1 cellular context compared by ENCODE assay signal in the genomic region with DNA sequence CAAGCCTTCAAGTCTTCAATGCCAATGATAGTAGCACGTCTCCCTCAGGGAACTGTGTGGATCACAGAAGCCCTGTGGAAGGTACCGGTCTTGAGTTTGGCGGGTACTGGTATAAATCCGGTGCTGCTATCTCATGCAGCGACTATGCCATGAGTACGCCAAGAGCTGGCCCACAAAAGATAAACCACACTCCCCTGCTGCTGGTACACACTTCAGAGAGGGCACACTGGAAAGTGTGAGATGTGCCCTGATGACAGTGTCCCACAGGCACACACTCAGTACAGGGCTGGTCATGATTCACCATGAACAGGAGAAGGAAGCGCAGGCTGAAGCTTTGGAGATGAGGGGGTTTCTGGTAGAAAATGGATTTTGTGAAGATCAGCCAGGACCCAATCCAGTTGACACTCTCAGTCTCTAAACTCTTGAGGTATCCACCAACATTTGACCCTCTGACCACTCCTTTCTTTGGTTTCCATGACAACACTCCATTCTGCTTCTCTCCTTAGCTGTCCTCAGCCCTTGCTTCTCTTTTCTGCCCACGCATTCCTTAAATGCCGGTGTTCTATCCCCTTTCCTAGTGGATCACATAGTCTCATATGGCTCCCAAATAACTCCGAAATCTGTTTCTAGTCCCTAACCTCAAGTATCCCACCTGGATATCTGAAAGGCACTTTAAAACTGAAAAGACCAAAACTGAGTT.
TF ChIP-seq lines count a peak whose summit lies in the region.

No MANE protein-coding gene starts in this region.

TF ChIP-seq in K562, 482 proteins besides CTCF, POLR2A, EP300 and RAD21:
- TF ChIP-seq ZNF143 (CRISPR knock-in tag; IDR thresholded peaks at IDR 0.05): no peak
- TF ChIP-seq, protein P1, sequence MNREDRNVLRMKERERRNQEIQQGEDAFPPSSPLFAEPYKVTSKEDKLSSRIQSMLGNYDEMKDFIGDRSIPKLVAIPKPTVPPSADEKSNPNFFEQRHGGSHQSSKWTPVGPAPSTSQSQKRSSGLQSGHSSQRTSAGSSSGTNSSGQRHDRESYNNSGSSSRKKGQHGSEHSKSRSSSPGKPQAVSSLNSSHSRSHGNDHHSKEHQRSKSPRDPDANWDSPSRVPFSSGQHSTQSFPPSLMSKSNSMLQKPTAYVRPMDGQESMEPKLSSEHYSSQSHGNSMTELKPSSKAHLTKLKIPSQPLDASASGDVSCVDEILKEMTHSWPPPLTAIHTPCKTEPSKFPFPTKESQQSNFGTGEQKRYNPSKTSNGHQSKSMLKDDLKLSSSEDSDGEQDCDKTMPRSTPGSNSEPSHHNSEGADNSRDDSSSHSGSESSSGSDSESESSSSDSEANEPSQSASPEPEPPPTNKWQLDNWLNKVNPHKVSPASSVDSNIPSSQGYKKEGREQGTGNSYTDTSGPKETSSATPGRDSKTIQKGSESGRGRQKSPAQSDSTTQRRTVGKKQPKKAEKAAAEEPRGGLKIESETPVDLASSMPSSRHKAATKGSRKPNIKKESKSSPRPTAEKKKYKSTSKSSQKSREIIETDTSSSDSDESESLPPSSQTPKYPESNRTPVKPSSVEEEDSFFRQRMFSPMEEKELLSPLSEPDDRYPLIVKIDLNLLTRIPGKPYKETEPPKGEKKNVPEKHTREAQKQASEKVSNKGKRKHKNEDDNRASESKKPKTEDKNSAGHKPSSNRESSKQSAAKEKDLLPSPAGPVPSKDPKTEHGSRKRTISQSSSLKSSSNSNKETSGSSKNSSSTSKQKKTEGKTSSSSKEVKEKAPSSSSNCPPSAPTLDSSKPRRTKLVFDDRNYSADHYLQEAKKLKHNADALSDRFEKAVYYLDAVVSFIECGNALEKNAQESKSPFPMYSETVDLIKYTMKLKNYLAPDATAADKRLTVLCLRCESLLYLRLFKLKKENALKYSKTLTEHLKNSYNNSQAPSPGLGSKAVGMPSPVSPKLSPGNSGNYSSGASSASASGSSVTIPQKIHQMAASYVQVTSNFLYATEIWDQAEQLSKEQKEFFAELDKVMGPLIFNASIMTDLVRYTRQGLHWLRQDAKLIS (CRISPR knock-in tag; IDR thresholded peaks at IDR 0.05): no peak
- no peak for TF ChIP-seq ZKSCAN3 (CRISPR knock-in tag; IDR thresholded peaks at IDR 0.05)
- peak; percentile 86 for TF ChIP-seq RFX1 (IDR thresholded peaks at IDR 0.05)
- no peak for TF ChIP-seq DPF2 (IDR thresholded peaks at IDR 0.05)
- TF ChIP-seq DNMT1 (IDR thresholded peaks at IDR 0.05): no peak
- no peak for TF ChIP-seq SIRT6 (IDR thresholded peaks at IDR 0.05; ENCODE audit: low read depth, low read length)
- no peak for TF ChIP-seq PPARD (CRISPR knock-in tag; IDR thresholded peaks at IDR 0.05)
- TF ChIP-seq SRSF3 (IDR thresholded peaks at IDR 0.05; ENCODE audit: insufficient read depth, low read length): no peak
- TF ChIP-seq, protein P2, sequence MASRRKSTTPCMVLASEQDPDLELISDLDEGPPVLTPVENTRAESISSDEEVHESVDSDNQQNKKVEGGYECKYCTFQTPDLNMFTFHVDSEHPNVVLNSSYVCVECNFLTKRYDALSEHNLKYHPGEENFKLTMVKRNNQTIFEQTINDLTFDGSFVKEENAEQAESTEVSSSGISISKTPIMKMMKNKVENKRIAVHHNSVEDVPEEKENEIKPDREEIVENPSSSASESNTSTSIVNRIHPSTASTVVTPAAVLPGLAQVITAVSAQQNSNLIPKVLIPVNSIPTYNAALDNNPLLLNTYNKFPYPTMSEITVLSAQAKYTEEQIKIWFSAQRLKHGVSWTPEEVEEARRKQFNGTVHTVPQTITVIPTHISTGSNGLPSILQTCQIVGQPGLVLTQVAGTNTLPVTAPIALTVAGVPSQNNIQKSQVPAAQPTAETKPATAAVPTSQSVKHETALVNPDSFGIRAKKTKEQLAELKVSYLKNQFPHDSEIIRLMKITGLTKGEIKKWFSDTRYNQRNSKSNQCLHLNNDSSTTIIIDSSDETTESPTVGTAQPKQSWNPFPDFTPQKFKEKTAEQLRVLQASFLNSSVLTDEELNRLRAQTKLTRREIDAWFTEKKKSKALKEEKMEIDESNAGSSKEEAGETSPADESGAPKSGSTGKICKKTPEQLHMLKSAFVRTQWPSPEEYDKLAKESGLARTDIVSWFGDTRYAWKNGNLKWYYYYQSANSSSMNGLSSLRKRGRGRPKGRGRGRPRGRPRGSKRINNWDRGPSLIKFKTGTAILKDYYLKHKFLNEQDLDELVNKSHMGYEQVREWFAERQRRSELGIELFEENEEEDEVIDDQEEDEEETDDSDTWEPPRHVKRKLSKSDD (conservative IDR thresholded peaks at IDR 0.05; ENCODE audit: low read length): 0 out of 2 replicates have a peak, but pooled peaks have one; percentile 53
- TF ChIP-seq, protein P3, sequence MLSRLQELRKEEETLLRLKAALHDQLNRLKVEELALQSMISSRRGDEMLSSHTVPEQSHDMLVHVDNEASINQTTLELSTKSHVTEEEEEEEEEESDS (CRISPR knock-in tag; IDR thresholded peaks at IDR 0.05): no peak
- TF ChIP-seq MAFK (IDR thresholded peaks at IDR 0.05; ENCODE audit: low read length): no peak
